ENCODE assay signal across 24 cellular contexts in the genomic region with DNA sequence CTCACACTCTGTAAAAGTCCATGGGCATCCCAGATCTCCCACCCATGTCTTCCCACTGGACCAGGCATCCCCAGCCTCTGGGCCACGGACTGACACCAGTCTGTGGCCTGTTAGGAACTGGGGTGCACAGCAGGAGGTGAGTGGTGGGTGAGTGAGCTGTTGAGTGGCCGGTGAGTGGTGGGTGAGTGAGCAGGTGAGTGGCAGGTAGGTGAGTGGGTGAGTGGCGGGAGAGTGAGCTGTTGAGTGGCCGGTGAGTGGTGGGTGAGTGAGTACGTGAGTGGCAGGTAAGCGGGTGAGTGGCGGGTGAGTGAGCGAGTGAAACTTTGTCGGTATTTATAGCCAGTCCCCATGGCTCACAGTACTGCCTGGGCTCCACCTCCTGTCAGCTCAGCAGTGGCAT.
DNase-seq lines count a peak whose midpoint lies in the region; ATAC-seq, FAIRE-seq and TF ChIP-seq lines count a peak whose summit lies in the region.
"Had no signal": no experiment of that assay in that cellular context is flagged by ENCODE, and none has a peak within 500 bp of the region (broad histone marks: within the 10 kb centered on the region; RNA-seq: fewer than 3 reads in every experiment).

No MANE protein-coding gene starts in this region.

- H3K27me3 Mint-ChIP-seq in chondrocyte (ENCODE audit: low read depth) (no peaks in the 10 kb centered on the region), progenitor cell of endocrine pancreas (peaks cover 5% of the 10 kb centered on the region)
- H3K27me3 Mint-ChIP-seq: B cell had no signal

- 0 out of 2 replicates have a peak overlapping the region, but pooled peaks have one; percentile 68 for H3K4me2 ChIP-seq in PC-3 (ENCODE audit: low read length)

- no peak for TF ChIP-seq CTCF in PC-3 (conservative IDR thresholded peaks at IDR 0.05; ENCODE audit: low read depth, low read length)
- no peak for TF ChIP-seq CTCF in chondrocyte (IDR thresholded peaks at IDR 0.05)
- TF ChIP-seq CTCF in kidney (IDR thresholded peaks at IDR 0.05; ENCODE audit: borderline replicate concordance, extremely low read depth, insufficient read depth): no peak
- no peak for TF ChIP-seq CTCF in progenitor cell of endocrine pancreas (IDR thresholded peaks at IDR 0.05; ENCODE audit: unreplicated experiment)

- H3F3A ChIP-seq in PC-3 (ENCODE audit: low read length, unreplicated experiment): no peaks in the 10 kb centered on the region

- no peaks in the 10 kb centered on the region for H3K9me2 ChIP-seq in PC-3 (replicated peaks; ENCODE audit: low read length)

- H3K4me3 ChIP-seq in PC-3 (ENCODE audit: low read length) (no peak overlapping the region), kidney (ENCODE audit: low read length in 2 of 2) (no peak overlapping the region)
- H3K4me3 ChIP-seq: HAP-1 had no signal

- H3K9me3 Mint-ChIP-seq in chondrocyte (ENCODE audit: low read depth): peaks cover 14% of the 10 kb centered on the region
- H3K9me3 Mint-ChIP-seq in progenitor cell of endocrine pancreas (ENCODE audit: low read depth): peaks cover 10% of the 10 kb centered on the region
- H3K9me3 Mint-ChIP-seq: CD4-positive, alpha-beta memory T cell had no signal

- DNase-seq in PC-3: no peak
- DNase-seq in chondrocyte (ENCODE audit: low spot score): peak; percentile 76
- DNase-seq in kidney: peak; percentile 49
- no peak for DNase-seq in progenitor cell of endocrine pancreas (ENCODE audit: low spot score, unreplicated experiment)
- DNase-seq in COLO668 (lab: John Stamatoyannopoulos, UW; ENCODE audit: unreplicated experiment): no peak
- DNase-seq in stimulated activated naive CD4-positive, alpha-beta T cell (lab: John Stamatoyannopoulos, UW): no peak
- DNase-seq: ACHN, C1 segment of cervical spinal cord, COR-L47, DMS153, DMS79 treated with DMSO at 0.1 percent for 48 hours, EL, GOT3, HFFc6 had no signal

- peaks cover 11% of the 10 kb centered on the region for H3K4me1 Mint-ChIP-seq in chondrocyte (ENCODE audit: low read depth)
- H3K4me1 Mint-ChIP-seq in progenitor cell of endocrine pancreas (ENCODE audit: low read depth): peaks cover 5% of the 10 kb centered on the region
- H3K4me1 Mint-ChIP-seq: B cell; CD4-positive, alpha-beta memory T cell had no signal

- no peaks in the 10 kb centered on the region for H3K27me3 ChIP-seq in PC-3 (ENCODE audit: low read length)

- intact Hi-C loops in PC-3 (cut with micrococcal nuclease) (no loop called here), kidney (cut with DNase I) (no loop called here)

- H3K36me3 Mint-ChIP-seq in chondrocyte (ENCODE audit: low read depth) (peaks cover 2% of the 10 kb centered on the region), progenitor cell of endocrine pancreas (ENCODE audit: insufficient read depth) (no peaks in the 10 kb centered on the region)
- H3K36me3 Mint-ChIP-seq: CD4-positive, alpha-beta memory T cell had no signal

- H4K20me1 ChIP-seq in PC-3 (ENCODE audit: low read length): no peaks in the 10 kb centered on the region

- peak overlapping the region; percentile 51 for H3K27ac ChIP-seq in PC-3 (ENCODE audit: low read length)
- H3K27ac ChIP-seq in kidney (ENCODE audit: low read depth in 2 of 2, low read length in 2 of 2): no peak overlapping the region

- no peaks in the 10 kb centered on the region for H3K9me3 ChIP-seq in PC-3 (ENCODE audit: low read length)
- H3K9me3 ChIP-seq in kidney (ENCODE audit: control insufficient read depth in 1 of 2, low read length in 2 of 2): peaks cover 0 to 5% of the 10 kb centered on the region in 2 donors
- H3K9me3 ChIP-seq: HAP-1 had no signal

- no peak for ATAC-seq in PC-3
- no peak for ATAC-seq in GM18868 (IDR thresholded peaks at IDR 0.05; ENCODE audit: unreplicated experiment)

- no peak overlapping the region for H3K9ac ChIP-seq in PC-3 (ENCODE audit: low read length)
- H3K9ac ChIP-seq in kidney (ENCODE audit: low read length in 2 of 2): no peak overlapping the region

- H3K79me2 ChIP-seq in PC-3 (ENCODE audit: low read length): no peaks in the 10 kb centered on the region

- H3K27ac Mint-ChIP-seq in chondrocyte (ENCODE audit: unreplicated experiment): no peak overlapping the region
- H3K27ac Mint-ChIP-seq in progenitor cell of endocrine pancreas: peak overlapping the region; percentile 22
- H3K27ac Mint-ChIP-seq: B cell; CD4-positive, alpha-beta memory T cell; HFFc6 had no signal

- H3K4me1 ChIP-seq in PC-3 (ENCODE audit: insufficient read depth, low read length) (peaks cover 15% of the 10 kb centered on the region), kidney (ENCODE audit: control insufficient read depth in 1 of 2, insufficient read depth in 1 of 2, low read depth in 1 of 2, low read length in 2 of 2) (no peaks in the 10 kb centered on the region)
- H3K4me1 ChIP-seq: HAP-1 had no signal

- BruUV-seq in PC-3 (replicated peaks; lab: Mats Ljungman, UMichigan): no TSS peak

- no peak overlapping the region for H2AFZ ChIP-seq in PC-3 (ENCODE audit: low read length)

- CTCF ChIA-PET in PC-3 (lab: Charles Lee): no interaction called here

- no peaks in the 10 kb centered on the region for H3K36me3 ChIP-seq in PC-3 (ENCODE audit: low read depth, low read length)
- H3K36me3 ChIP-seq in kidney (ENCODE audit: control insufficient read depth in 1 of 2, insufficient read depth in 2 of 2, low read length in 2 of 2): no peaks in the 10 kb centered on the region
- H3K36me3 ChIP-seq: HAP-1 had no signal

- FAIRE-seq in kidney (lab: Jason Lieb, UNC): no peak
- FAIRE-seq: D721Med, G401.6, GM12892, GM19239, HepG2, HTR-8/SVneo had no signal

- no peak overlapping the region for H3K4me3 Mint-ChIP-seq in chondrocyte (ENCODE audit: unreplicated experiment)
- H3K4me3 Mint-ChIP-seq in progenitor cell of endocrine pancreas (ENCODE audit: low read depth): no peak overlapping the region
- H3K4me3 Mint-ChIP-seq: B cell; CD4-positive, alpha-beta memory T cell; HFFc6 had no signal

- POLR2A ChIA-PET in PC-3 (lab: Charles Lee; ENCODE audit: unreplicated experiment): interaction anchor here (0.5 kb wide), 1 partner anchor 17 kb away, joined by 3 read pairs; no protein-coding TSS in a partner anchor

Comparison
In these comparisons a context has a peak if more than half of its experiments do, and no peak if none do; other contexts are left out.
1. DNase-seq: peak in chondrocyte (single experiment) and kidney (single experiment); none in PC-3 (single experiment), progenitor cell of endocrine pancreas (single experiment), COLO668 (single experiment) and stimulated activated naive CD4-positive, alpha-beta T cell (0 of 6).